In the genomic region with DNA sequence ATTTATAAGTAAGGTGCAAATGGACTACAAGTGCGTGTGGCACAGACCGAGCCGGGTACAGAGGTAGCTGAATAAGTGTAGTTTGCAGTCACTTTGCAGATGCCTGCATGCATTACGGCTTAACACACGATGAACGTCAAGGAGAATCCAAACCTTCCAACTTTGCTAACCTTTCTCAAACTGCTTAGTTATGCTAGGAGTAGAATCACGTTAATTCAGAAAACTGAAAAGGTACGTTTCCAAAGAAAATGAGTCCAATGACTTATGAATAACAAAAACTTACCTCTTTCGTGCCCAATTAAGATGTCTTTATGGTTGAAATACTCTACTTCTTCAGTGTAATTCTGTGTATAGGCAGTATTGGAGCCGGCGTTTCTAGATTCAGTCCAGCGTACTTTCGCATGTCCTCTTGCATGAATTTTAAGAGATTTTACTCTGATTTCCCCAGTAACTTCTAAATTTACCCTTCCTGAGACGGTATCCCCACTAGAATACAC, we compare ENCODE assay signal across 8 cellular contexts. TPM values are rescaled to one million over a fixed set of nuclear protein-coding genes. Genes with fewer than 3 reads are reported as not detected.
DNase-seq lines count a peak whose midpoint lies in the region; ATAC-seq and TF ChIP-seq lines count a peak whose summit lies in the region.

No MANE protein-coding gene starts in this region.

- H3K9me3 ChIP-seq in MM.1S (replicated peaks; ENCODE audit: insufficient read depth, low read length), result no peaks in the 10 kb centered on the region

- peak overlapping the region; percentile 98 for H3K27ac ChIP-seq in MM.1S (ENCODE audit: low read length)
- peak overlapping the region; percentile 94 to 100 (median 100) for H3K27ac ChIP-seq in dorsolateral prefrontal cortex
- H3K27ac ChIP-seq in mesendoderm (ENCODE audit: low read depth, low read length), result no peak overlapping the region
- peak overlapping the region; percentile 98 for H3K27ac ChIP-seq in temporal lobe (ENCODE audit: low read depth, low read length)

- no peak overlapping the region for H4K8ac ChIP-seq in mesendoderm (ENCODE audit: low read depth, low read length)

- ATAC-seq in HG03432 (IDR thresholded peaks at IDR 0.05; ENCODE audit: unreplicated experiment) (no peak), GM19467 (IDR thresholded peaks at IDR 0.05; ENCODE audit: unreplicated experiment) (no peak)

- H3K9me2 ChIP-seq in MM.1S (replicated peaks; ENCODE audit: insufficient read depth, low read length), result no peaks in the 10 kb centered on the region

- H3K36me3 ChIP-seq in MM.1S (replicated peaks; ENCODE audit: insufficient read depth, low read length) (no peaks in the 10 kb centered on the region; the same call in 1 of the 2 replicates), mesendoderm (ENCODE audit: control insufficient read depth, insufficient read depth, low read length) (no peaks in the 10 kb centered on the region)

- H4K5ac ChIP-seq in mesendoderm (ENCODE audit: low read length), result no peak overlapping the region

- H3K27ac Mint-ChIP-seq in T-helper 2 cell treated with Interferon-gamma antibody and Interleukin-4, amounts not matched to agents 5 μg/mL and 100 μg/mL, for 36 hours, result peak overlapping the region; percentile 98

- TF ChIP-seq CTCF in MM.1S (IDR thresholded peaks at IDR 0.05; ENCODE audit: low read length) (no peak), dorsolateral prefrontal cortex (IDR thresholded peaks at IDR 0.05 in 54 of 56, conservative IDR thresholded peaks at IDR 0.05 in 2 of 56; ENCODE audit: low read depth in 1 of 56, partially characterized antibody in 56 of 56) (no peak)

- H3K18ac ChIP-seq in mesendoderm (ENCODE audit: low read length), result no peak overlapping the region

- H3K4ac ChIP-seq in mesendoderm (ENCODE audit: low read depth, low read length), result no peak overlapping the region

- intact Hi-C loops in dorsolateral prefrontal cortex (cut with DNase I), result loop anchor here (1.0 to 10.0 kb wide), 4 partner anchors 102 to 518 kb away; no protein-coding TSS in a partner anchor

- no peak overlapping the region for H2AFZ ChIP-seq in MM.1S (ENCODE audit: low read length)

- H3K27me3 ChIP-seq in MM.1S (replicated peaks; ENCODE audit: insufficient read depth, low read length) (no peaks in the 10 kb centered on the region), dorsolateral prefrontal cortex (no peaks in the 10 kb centered on the region), mesendoderm (ENCODE audit: insufficient read depth, low read length, poor library complexity) (no peaks in the 10 kb centered on the region)

- no peak overlapping the region for H3K23ac ChIP-seq in mesendoderm (ENCODE audit: low read length)

- peaks cover 15% of the 10 kb centered on the region for H3K36me3 Mint-ChIP-seq in T-helper 2 cell treated with Interferon-gamma antibody and Interleukin-4, amounts not matched to agents 5 μg/mL and 100 μg/mL, for 36 hours (ENCODE audit: low read depth)

- DNase-seq in Daoy (ENCODE audit: low read depth) (peak; percentile 53), MM.1S (peak; percentile 68), dorsolateral prefrontal cortex (peak in 4 of 10 donors; percentile 38 to 44 (median 42)), mesendoderm (peak; percentile 55)
- peak; percentile 32 for DNase-seq in T-helper 2 cell treated with Interferon-gamma antibody and Interleukin-4, amounts not matched to agents 5 μg/mL and 100 μg/mL, for 36 hours (ENCODE audit: low spot score)

- no peak overlapping the region for H2BK15ac ChIP-seq in mesendoderm (replicated peaks; ENCODE audit: low read depth)

- no peaks in the 10 kb centered on the region for H3K27me3 Mint-ChIP-seq in T-helper 2 cell treated with Interferon-gamma antibody and Interleukin-4, amounts not matched to agents 5 μg/mL and 100 μg/mL, for 36 hours (ENCODE audit: low read depth)

- no peaks in the 10 kb centered on the region for H3K9me3 Mint-ChIP-seq in T-helper 2 cell treated with Interferon-gamma antibody and Interleukin-4, amounts not matched to agents 5 μg/mL and 100 μg/mL, for 36 hours

- peaks cover 49% of the 10 kb centered on the region for H3F3A ChIP-seq in MM.1S (ENCODE audit: insufficient read depth, low read length)

- H4K20me1 ChIP-seq in MM.1S (ENCODE audit: insufficient read depth, low read length), result no peaks in the 10 kb centered on the region

- H3K79me1 ChIP-seq in mesendoderm (ENCODE audit: low read length), result no peaks in the 10 kb centered on the region

- peak overlapping the region; percentile 71 for H3K56ac ChIP-seq in mesendoderm (ENCODE audit: low read length)

- H3K79me2 ChIP-seq in MM.1S (ENCODE audit: low read length) (peaks cover 58% of the 10 kb centered on the region), mesendoderm (ENCODE audit: control insufficient read depth, insufficient read depth, low read length) (peaks cover 2% of the 10 kb centered on the region)

- H3K9ac ChIP-seq in MM.1S (ENCODE audit: low read length), result peak overlapping the region; percentile 100
- peak overlapping the region; percentile 79 for H3K9ac ChIP-seq in mesendoderm (ENCODE audit: low read length)

- H3K4me3 ChIP-seq in MM.1S (ENCODE audit: low read length), result peak overlapping the region; percentile 98
- peak overlapping the region; percentile 71 to 99 (median 88) for H3K4me3 ChIP-seq in dorsolateral prefrontal cortex
- peak overlapping the region; percentile 65 for H3K4me3 ChIP-seq in mesendoderm (ENCODE audit: low read length)

- peak overlapping the region; percentile 100 for H3K4me3 Mint-ChIP-seq in T-helper 2 cell treated with Interferon-gamma antibody and Interleukin-4, amounts not matched to agents 5 μg/mL and 100 μg/mL, for 36 hours

- no peak overlapping the region for H2AK5ac ChIP-seq in mesendoderm (ENCODE audit: low read length)

- H3K4me1 Mint-ChIP-seq in T-helper 2 cell treated with Interferon-gamma antibody and Interleukin-4, amounts not matched to agents 5 μg/mL and 100 μg/mL, for 36 hours (ENCODE audit: low read depth), result peaks cover 25% of the 10 kb centered on the region

- 0 out of 2 replicates have a peak, but pooled peaks cover 6% of the 10 kb centered on the region for H3K4me1 ChIP-seq in MM.1S (ENCODE audit: low read length)
- H3K4me1 ChIP-seq in mesendoderm (ENCODE audit: control insufficient read depth, low read depth, low read length), result no peaks in the 10 kb centered on the region

- no CpG with 5 or more reads among the region's 14 CpGs for WGBS in mesendoderm (ENCODE audit: extremely low coverage, insufficient coverage, low lambda C conversion rate)

- H3K4me2 ChIP-seq in MM.1S (ENCODE audit: low read depth, low read length) (peak overlapping the region; percentile 49; the same call in 1 of the 2 replicates), mesendoderm (ENCODE audit: low read length) (peak overlapping the region; percentile 63)

- H2BK120ac ChIP-seq in mesendoderm (ENCODE audit: low read depth, low read length), result no peak overlapping the region

- no peak overlapping the region for H2BK5ac ChIP-seq in mesendoderm (ENCODE audit: low read length)

RNA-seq across cellular contexts. Expression of gene ARRDC3, which starts 0.5 kb away (rescaled TPM):
- total RNA-seq in Daoy (2014; rRNA removed; shearing (Covaris generic)), result 45.1 and 48.7 TPM in 2 replicates
- total RNA-seq in dorsolateral prefrontal cortex (100 to 1,000 TPM in 6 of 120 experiments, 10 to 100 TPM in 114; 19.2 to 154 (median 46.7) TPM), temporal lobe (164 TPM)
- 3.7 TPM for polyA plus RNA-seq in mesendoderm (2013, experiment 1 of 2)
- 3.6 TPM for polyA plus RNA-seq in mesendoderm (2013, experiment 2 of 2)
